8 cellular contexts compared by ENCODE assay signal in the genomic region with DNA sequence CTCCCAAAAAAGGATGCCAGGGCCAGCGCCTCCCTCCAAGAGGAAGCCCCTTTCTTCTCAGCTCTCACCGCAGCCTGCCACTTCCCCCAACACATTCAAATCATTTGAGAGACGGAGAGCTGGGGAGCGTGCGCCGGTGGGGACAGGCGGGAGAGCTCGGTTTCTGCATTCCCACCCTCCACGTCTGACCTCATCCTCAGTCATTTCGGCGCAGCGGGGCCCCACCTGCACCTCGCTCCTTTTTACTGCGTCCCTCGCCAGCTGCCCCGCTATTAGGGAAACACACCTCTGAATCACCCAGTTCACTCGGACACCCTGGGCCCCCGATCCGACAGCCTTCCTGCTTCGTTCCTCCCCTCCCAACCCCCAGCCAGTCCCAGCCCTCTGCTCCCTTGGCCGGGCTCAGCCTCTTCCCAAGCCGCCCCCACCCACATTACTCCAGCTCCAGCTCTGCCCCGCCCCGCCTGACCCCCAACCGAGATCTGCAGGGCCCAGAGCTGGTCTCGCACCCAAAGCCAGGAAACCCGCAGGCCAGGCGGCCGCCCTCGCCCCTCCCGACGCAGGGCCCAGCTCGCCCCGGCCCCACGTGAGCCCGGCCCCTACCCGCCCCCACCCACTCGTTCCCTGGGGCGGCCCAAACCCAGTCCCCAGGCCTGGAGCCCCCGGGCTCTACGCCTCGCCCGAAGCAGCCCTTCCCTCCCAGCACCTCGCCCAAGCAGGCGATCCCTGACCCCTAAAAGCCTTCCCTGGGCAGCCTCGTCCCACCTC. TPM values are rescaled to one million over a fixed set of nuclear protein-coding genes. Genes with fewer than 3 reads are reported as not detected.
DNase-seq lines count a peak whose midpoint lies in the region; ATAC-seq and TF ChIP-seq lines count a peak whose summit lies in the region.

No MANE protein-coding gene starts in this region.

- peak overlapping the region; percentile 81 for H3K27ac ChIP-seq in ectodermal cell (ENCODE audit: insufficient read depth, low read depth, low read length, poor library complexity, severe bottlenecking)
- H3K27ac ChIP-seq in lung (ENCODE audit: low read depth in 1 of 2, low read length in 1 of 2), result peak overlapping the region; percentile 98 to 99

- H3K4me1 ChIP-seq in ectodermal cell (ENCODE audit: control insufficient read depth, insufficient read depth, low read length) (peaks cover 8% of the 10 kb centered on the region), lung (ENCODE audit: control insufficient read depth in 2 of 2, insufficient read depth in 2 of 2, low read length in 2 of 2) (peaks cover 3 to 13% of the 10 kb centered on the region in 2 donors)

- peak overlapping the region; percentile 91 for H3K4me3 ChIP-seq in ectodermal cell (ENCODE audit: insufficient read depth, low read depth, low read length)
- peak overlapping the region; percentile 84 for H3K4me3 ChIP-seq in lung

- no peak for TF ChIP-seq CTCF in lung (IDR thresholded peaks at IDR 0.05; ENCODE audit: control extremely low read depth, extremely low read depth)

- peak; percentile 18 for ATAC-seq in HG02678 (IDR thresholded peaks at IDR 0.05; ENCODE audit: unreplicated experiment)
- peak; percentile 7 for ATAC-seq in lung (ENCODE audit: insufficient read depth, low FRiP score)
- no peak for ATAC-seq in HG02973 (IDR thresholded peaks at IDR 0.05; ENCODE audit: unreplicated experiment)

- H3K9me3 ChIP-seq in ectodermal cell (ENCODE audit: control insufficient read depth, low read length) (no peaks in the 10 kb centered on the region), lung (ENCODE audit: control insufficient read depth in 2 of 2, insufficient read depth in 1 of 2, low read length in 1 of 2) (no peaks in the 10 kb centered on the region)

- no peaks in the 10 kb centered on the region for H3K36me3 ChIP-seq in ectodermal cell (ENCODE audit: control insufficient read depth, insufficient read depth, low read length)
- no peaks in the 10 kb centered on the region for H3K36me3 ChIP-seq in lung (ENCODE audit: control insufficient read depth in 2 of 2, insufficient read depth in 2 of 2, low read length in 2 of 2)

- 0% methylated on average over 46 of the region's 46 CpGs for WGBS in ectodermal cell, 2 experiments
- WGBS in lung, 2 donors, result 0 to 1% methylated on average over 33 to 46 of the region's 46 CpGs

- DNase-seq in DMS153 treated with DMSO at 0.1 percent for 48 hours (lab: John Stamatoyannopoulos, UW; ENCODE audit: unreplicated experiment) (peak; percentile 48), NCI-H226 (peak; percentile 88), lung (ENCODE audit: low spot score) (peak; percentile 62)
- peak; percentile 9 to 19 for DNase-seq in activated CD4-positive, alpha-beta T cell treated with anti-CD3 and anti-CD28 coated beads for 4 hours
- peak in 2 of 3 donors; percentile 3 to 9 for DNase-seq in stimulated activated CD4-positive, alpha-beta T cell treated with anti-CD3 and anti-CD28 coated beads, TNF-alpha, amount 100 ng/mL, for 1 hour (ENCODE audit: low read depth in 3 of 3, low spot score in 1 of 3)

- H3K27me3 ChIP-seq in ectodermal cell (ENCODE audit: control insufficient read depth, insufficient read depth, low read length, poor library complexity, severe bottlenecking), result no peaks in the 10 kb centered on the region
- H3K27me3 ChIP-seq in lung (ENCODE audit: control insufficient read depth, insufficient read depth), result no peaks in the 10 kb centered on the region

RNA-seq across cellular contexts. Expression of a gene that starts 0.8 kb away (rescaled TPM):
- polyA plus RNA-seq in ectodermal cell (2013, experiment 1 of 4), result 155 TPM
- polyA plus RNA-seq in ectodermal cell (2013, experiment 2 of 4), result 161 TPM
- polyA plus RNA-seq in ectodermal cell (2013, experiment 3 of 4), result 97.1 TPM
- 109 TPM for polyA plus RNA-seq in ectodermal cell (2013, experiment 4 of 4)
- 100 to 1,000 TPM; 117 to 227 TPM for total RNA-seq in lung
- polyA plus RNA-seq in lung, result 10 to 100 TPM; 36.4 to 93.5 TPM

Comparison
In these comparisons a context has a peak if more than half of its experiments do, and no peak if none do; other contexts are left out.
1. DNase-seq: peak in every context shown above with its lines; median percentile 88 in NCI-H226; 62 in lung; 48 in DMS153 treated with DMSO at 0.1 percent for 48 hours; 14 in activated CD4-positive, alpha-beta T cell treated with anti-CD3 and anti-CD28 coated beads for 4 hours; 6 in stimulated activated CD4-positive, alpha-beta T cell treated with anti-CD3 and anti-CD28 coated beads, TNF-alpha, amount 100 ng/mL, for 1 hour.